In genomic region chr12:98492580-98493140, GRCh38 we compare ENCODE assay signal across 1 cellular context.
A peak's percentile ranks its signal among the peaks of the same experiment; 100 is the strongest.
TF ChIP-seq lines count a peak whose summit lies in the region.

No MANE protein-coding gene starts in this region.

TF ChIP-seq in HepG2, 621 proteins besides CTCF, POLR2A, EP300 and RAD21:
- TF ChIP-seq BCL6 (CRISPR knock-in tag; IDR thresholded peaks at IDR 0.05) (0 out of 2 replicates have a peak, but pooled peaks have one; percentile 8), MIXL1 (CRISPR knock-in tag; IDR thresholded peaks at IDR 0.05) (no peak), RARA (CRISPR knock-in tag; IDR thresholded peaks at IDR 0.05) (peak; percentile 92), E2F1 (CRISPR knock-in tag; IDR thresholded peaks at IDR 0.05) (no peak), SALL1 (CRISPR knock-in tag; IDR thresholded peaks at IDR 0.05) (peak; percentile 23; the same call in 1 of the 2 replicates), DMAP1 (CRISPR knock-in tag; IDR thresholded peaks at IDR 0.05) (no peak), ZNF441 (CRISPR knock-in tag; IDR thresholded peaks at IDR 0.05; ENCODE audit: borderline replicate concordance) (0 out of 2 replicates have a peak, but pooled peaks have one; percentile 32)
TF ChIP-seq in HepG2: peak in this region for 4.
